In the genomic region with DNA sequence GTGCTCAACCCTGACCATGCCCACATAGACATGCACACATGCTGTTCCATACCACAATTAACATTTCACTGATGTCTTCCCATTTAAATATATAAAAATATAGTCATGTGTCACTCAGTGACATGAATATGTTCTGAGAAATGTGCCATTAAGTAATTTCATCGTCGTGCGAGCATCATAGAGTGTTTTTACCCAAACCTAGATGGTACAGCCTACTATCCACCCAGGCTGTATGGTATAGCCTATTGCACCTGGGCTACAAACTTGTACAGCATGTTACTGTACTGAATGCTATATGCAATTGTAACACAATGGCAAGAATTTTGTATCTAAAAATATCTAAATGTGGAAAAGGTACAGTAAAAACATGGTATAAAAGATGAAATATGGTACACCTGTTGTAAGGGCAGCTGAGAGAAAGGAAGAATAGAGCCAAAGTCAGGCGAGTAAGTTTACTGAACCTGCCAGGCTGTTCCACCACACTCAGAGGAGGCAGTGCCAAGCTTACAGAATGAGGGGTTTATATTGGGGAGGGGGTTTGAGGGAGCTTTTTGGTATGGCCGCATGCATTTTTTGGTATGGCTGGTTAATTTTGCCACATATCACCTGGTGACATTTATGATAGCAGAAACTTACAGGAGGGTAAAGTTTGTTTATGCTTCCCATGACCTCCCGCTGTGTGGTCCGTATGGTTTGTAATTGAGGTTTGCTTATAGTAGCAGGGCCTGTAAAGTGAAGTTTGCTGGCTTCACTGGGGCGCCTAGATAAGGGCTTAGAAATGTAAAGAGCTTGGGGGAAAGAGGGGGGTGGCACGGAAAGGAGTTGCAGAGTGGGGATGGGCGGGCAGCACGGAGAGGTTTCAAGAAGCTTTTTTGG, we compare ENCODE assay signal across 1 cellular context.
TF ChIP-seq lines count a peak whose summit lies in the region.

No MANE protein-coding gene starts in this region.

TF ChIP-seq in K562, 482 proteins besides CTCF, POLR2A, EP300 and RAD21 (continued from another document and continues in another):
- TF ChIP-seq, protein P1, sequence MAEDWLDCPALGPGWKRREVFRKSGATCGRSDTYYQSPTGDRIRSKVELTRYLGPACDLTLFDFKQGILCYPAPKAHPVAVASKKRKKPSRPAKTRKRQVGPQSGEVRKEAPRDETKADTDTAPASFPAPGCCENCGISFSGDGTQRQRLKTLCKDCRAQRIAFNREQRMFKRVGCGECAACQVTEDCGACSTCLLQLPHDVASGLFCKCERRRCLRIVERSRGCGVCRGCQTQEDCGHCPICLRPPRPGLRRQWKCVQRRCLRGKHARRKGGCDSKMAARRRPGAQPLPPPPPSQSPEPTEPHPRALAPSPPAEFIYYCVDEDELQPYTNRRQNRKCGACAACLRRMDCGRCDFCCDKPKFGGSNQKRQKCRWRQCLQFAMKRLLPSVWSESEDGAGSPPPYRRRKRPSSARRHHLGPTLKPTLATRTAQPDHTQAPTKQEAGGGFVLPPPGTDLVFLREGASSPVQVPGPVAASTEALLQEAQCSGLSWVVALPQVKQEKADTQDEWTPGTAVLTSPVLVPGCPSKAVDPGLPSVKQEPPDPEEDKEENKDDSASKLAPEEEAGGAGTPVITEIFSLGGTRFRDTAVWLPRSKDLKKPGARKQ (CRISPR knock-in tag; IDR thresholded peaks at IDR 0.05), result no peak
- TF ChIP-seq RBM15 (IDR thresholded peaks at IDR 0.05; ENCODE audit: insufficient read depth, low read length) (no peak), TGIF2 (CRISPR knock-in tag; IDR thresholded peaks at IDR 0.05) (no peak), ERF (CRISPR knock-in tag; IDR thresholded peaks at IDR 0.05) (no peak), WHSC1 (IDR thresholded peaks at IDR 0.05; ENCODE audit: low read length) (no peak), ZNF79 (CRISPR knock-in tag; IDR thresholded peaks at IDR 0.05; ENCODE audit: low read depth) (no peak), SAP30 (IDR thresholded peaks at IDR 0.05; ENCODE audit: borderline replicate concordance, insufficient read depth, low read depth, low read length, poor library complexity, severe bottlenecking) (no peak), ZNF212 (CRISPR knock-in tag; IDR thresholded peaks at IDR 0.05) (no peak), MCM5 (IDR thresholded peaks at IDR 0.05; ENCODE audit: low read depth) (no peak), SUPT5H (IDR thresholded peaks at IDR 0.05) (no peak), TEAD1 (CRISPR knock-in tag; IDR thresholded peaks at IDR 0.05) (no peak), HEY1 (CRISPR knock-in tag; IDR thresholded peaks at IDR 0.05; ENCODE audit: borderline replicate concordance) (no peak), KDM1A (IDR thresholded peaks at IDR 0.05) (peak; percentile 54; a peak in 1 of 4 replicates), MEIS2 (IDR thresholded peaks at IDR 0.05; ENCODE audit: partially characterized antibody) (peak; percentile 31), ZFX (CRISPR knock-in tag; IDR thresholded peaks at IDR 0.05) (no peak), MAFK (IDR thresholded peaks at IDR 0.05; ENCODE audit: low read length) (no peak), CREB1 (IDR thresholded peaks at IDR 0.05) (peak; percentile 37; the same call in 1 of the 2 replicates), CREB1 (CRISPR knock-in tag; IDR thresholded peaks at IDR 0.05) (no peak), HLTF (IDR thresholded peaks at IDR 0.05) (no peak), DIDO1 (tag; IDR thresholded peaks at IDR 0.05; ENCODE audit: low read depth) (no peak), ZNF57 (CRISPR knock-in tag; IDR thresholded peaks at IDR 0.05) (no peak), RBM17 (IDR thresholded peaks at IDR 0.05; ENCODE audit: borderline replicate concordance, low read depth, low read length) (no peak), JUND (IDR thresholded peaks at IDR 0.05; ENCODE audit: borderline replicate concordance, low read depth, low read length) (no peak), JUND (tag; IDR thresholded peaks at IDR 0.05; ENCODE audit: borderline replicate concordance, low read depth, low read length) (no peak; the same call in 2 of the 3 replicates), ZNF589 (CRISPR knock-in tag; IDR thresholded peaks at IDR 0.05; ENCODE audit: low read depth) (no peak), SOX6 (IDR thresholded peaks at IDR 0.05) (peak; percentile 59), ZNF76 (CRISPR knock-in tag; IDR thresholded peaks at IDR 0.05; ENCODE audit: borderline replicate concordance) (no peak), FUS (optimal IDR thresholded peaks at IDR 0.05; ENCODE audit: low read depth, low read length) (no peak)
- TF ChIP-seq, protein P2, sequence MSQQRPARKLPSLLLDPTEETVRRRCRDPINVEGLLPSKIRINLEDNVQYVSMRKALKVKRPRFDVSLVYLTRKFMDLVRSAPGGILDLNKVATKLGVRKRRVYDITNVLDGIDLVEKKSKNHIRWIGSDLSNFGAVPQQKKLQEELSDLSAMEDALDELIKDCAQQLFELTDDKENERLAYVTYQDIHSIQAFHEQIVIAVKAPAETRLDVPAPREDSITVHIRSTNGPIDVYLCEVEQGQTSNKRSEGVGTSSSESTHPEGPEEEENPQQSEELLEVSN (IDR thresholded peaks at IDR 0.05; ENCODE audit: borderline replicate concordance in 1 of 2, extremely low read depth in 1 of 2, insufficient read depth in 1 of 2, insufficient read length in 1 of 2, low read depth in 1 of 2, low read length in 1 of 2, poor library complexity in 1 of 2, severe bottlenecking in 1 of 2), result no peak
- TF ChIP-seq, protein P3, sequence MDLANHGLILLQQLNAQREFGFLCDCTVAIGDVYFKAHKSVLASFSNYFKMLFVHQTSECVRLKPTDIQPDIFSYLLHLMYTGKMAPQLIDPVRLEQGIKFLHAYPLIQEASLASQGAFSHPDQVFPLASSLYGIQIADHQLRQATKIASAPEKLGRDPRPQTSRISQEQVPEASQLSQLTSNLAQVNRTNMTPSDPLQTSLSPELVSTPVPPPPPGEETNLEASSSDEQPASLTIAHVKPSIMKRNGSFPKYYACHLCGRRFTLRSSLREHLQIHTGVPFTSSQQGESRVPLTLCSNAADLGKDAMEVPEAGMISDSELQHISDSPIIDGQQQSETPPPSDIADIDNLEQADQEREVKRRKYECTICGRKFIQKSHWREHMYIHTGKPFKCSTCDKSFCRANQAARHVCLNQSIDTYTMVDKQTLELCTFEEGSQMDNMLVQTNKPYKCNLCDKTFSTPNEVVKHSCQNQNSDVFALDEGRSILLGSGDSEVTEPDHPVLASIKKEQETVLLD (IDR thresholded peaks at IDR 0.05), result 0 out of 2 replicates have a peak, but pooled peaks have one; percentile 42
- TF ChIP-seq, protein P4, sequence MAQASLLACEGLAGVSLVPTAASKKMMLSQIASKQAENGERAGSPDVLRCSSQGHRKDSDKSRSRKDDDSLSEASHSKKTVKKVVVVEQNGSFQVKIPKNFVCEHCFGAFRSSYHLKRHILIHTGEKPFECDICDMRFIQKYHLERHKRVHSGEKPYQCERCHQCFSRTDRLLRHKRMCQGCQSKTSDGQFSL (CRISPR knock-in tag; IDR thresholded peaks at IDR 0.05), result no peak
- TF ChIP-seq, protein P4 (tag; IDR thresholded peaks at IDR 0.05), result no peak
- TF ChIP-seq, protein P5, sequence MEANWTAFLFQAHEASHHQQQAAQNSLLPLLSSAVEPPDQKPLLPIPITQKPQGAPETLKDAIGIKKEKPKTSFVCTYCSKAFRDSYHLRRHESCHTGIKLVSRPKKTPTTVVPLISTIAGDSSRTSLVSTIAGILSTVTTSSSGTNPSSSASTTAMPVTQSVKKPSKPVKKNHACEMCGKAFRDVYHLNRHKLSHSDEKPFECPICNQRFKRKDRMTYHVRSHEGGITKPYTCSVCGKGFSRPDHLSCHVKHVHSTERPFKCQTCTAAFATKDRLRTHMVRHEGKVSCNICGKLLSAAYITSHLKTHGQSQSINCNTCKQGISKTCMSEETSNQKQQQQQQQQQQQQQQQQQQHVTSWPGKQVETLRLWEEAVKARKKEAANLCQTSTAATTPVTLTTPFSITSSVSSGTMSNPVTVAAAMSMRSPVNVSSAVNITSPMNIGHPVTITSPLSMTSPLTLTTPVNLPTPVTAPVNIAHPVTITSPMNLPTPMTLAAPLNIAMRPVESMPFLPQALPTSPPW (CRISPR knock-in tag; IDR thresholded peaks at IDR 0.05), result peak; percentile 88
- TF ChIP-seq, protein P6, sequence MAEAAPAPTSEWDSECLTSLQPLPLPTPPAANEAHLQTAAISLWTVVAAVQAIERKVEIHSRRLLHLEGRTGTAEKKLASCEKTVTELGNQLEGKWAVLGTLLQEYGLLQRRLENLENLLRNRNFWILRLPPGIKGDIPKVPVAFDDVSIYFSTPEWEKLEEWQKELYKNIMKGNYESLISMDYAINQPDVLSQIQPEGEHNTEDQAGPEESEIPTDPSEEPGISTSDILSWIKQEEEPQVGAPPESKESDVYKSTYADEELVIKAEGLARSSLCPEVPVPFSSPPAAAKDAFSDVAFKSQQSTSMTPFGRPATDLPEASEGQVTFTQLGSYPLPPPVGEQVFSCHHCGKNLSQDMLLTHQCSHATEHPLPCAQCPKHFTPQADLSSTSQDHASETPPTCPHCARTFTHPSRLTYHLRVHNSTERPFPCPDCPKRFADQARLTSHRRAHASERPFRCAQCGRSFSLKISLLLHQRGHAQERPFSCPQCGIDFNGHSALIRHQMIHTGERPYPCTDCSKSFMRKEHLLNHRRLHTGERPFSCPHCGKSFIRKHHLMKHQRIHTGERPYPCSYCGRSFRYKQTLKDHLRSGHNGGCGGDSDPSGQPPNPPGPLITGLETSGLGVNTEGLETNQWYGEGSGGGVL (CRISPR knock-in tag; IDR thresholded peaks at IDR 0.05), result no peak
- TF ChIP-seq, protein P7, sequence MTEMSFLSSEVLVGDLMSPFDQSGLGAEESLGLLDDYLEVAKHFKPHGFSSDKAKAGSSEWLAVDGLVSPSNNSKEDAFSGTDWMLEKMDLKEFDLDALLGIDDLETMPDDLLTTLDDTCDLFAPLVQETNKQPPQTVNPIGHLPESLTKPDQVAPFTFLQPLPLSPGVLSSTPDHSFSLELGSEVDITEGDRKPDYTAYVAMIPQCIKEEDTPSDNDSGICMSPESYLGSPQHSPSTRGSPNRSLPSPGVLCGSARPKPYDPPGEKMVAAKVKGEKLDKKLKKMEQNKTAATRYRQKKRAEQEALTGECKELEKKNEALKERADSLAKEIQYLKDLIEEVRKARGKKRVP (CRISPR knock-in tag; IDR thresholded peaks at IDR 0.05), result no peak
- TF ChIP-seq, protein P8, sequence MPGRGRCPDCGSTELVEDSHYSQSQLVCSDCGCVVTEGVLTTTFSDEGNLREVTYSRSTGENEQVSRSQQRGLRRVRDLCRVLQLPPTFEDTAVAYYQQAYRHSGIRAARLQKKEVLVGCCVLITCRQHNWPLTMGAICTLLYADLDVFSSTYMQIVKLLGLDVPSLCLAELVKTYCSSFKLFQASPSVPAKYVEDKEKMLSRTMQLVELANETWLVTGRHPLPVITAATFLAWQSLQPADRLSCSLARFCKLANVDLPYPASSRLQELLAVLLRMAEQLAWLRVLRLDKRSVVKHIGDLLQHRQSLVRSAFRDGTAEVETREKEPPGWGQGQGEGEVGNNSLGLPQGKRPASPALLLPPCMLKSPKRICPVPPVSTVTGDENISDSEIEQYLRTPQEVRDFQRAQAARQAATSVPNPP (IDR thresholded peaks at IDR 0.05; ENCODE audit: borderline replicate concordance, insufficient read depth, insufficient read length), result no peak
- TF ChIP-seq, protein P9, sequence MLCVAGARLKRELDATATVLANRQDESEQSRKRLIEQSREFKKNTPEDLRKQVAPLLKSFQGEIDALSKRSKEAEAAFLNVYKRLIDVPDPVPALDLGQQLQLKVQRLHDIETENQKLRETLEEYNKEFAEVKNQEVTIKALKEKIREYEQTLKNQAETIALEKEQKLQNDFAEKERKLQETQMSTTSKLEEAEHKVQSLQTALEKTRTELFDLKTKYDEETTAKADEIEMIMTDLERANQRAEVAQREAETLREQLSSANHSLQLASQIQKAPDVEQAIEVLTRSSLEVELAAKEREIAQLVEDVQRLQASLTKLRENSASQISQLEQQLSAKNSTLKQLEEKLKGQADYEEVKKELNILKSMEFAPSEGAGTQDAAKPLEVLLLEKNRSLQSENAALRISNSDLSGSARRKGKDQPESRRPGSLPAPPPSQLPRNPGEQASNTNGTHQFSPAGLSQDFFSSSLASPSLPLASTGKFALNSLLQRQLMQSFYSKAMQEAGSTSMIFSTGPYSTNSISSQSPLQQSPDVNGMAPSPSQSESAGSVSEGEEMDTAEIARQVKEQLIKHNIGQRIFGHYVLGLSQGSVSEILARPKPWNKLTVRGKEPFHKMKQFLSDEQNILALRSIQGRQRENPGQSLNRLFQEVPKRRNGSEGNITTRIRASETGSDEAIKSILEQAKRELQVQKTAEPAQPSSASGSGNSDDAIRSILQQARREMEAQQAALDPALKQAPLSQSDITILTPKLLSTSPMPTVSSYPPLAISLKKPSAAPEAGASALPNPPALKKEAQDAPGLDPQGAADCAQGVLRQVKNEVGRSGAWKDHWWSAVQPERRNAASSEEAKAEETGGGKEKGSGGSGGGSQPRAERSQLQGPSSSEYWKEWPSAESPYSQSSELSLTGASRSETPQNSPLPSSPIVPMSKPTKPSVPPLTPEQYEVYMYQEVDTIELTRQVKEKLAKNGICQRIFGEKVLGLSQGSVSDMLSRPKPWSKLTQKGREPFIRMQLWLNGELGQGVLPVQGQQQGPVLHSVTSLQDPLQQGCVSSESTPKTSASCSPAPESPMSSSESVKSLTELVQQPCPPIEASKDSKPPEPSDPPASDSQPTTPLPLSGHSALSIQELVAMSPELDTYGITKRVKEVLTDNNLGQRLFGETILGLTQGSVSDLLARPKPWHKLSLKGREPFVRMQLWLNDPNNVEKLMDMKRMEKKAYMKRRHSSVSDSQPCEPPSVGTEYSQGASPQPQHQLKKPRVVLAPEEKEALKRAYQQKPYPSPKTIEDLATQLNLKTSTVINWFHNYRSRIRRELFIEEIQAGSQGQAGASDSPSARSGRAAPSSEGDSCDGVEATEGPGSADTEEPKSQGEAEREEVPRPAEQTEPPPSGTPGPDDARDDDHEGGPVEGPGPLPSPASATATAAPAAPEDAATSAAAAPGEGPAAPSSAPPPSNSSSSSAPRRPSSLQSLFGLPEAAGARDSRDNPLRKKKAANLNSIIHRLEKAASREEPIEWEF (CRISPR knock-in tag; IDR thresholded peaks at IDR 0.05), result no peak
